12 cellular contexts compared by ENCODE assay signal in the genomic region with DNA sequence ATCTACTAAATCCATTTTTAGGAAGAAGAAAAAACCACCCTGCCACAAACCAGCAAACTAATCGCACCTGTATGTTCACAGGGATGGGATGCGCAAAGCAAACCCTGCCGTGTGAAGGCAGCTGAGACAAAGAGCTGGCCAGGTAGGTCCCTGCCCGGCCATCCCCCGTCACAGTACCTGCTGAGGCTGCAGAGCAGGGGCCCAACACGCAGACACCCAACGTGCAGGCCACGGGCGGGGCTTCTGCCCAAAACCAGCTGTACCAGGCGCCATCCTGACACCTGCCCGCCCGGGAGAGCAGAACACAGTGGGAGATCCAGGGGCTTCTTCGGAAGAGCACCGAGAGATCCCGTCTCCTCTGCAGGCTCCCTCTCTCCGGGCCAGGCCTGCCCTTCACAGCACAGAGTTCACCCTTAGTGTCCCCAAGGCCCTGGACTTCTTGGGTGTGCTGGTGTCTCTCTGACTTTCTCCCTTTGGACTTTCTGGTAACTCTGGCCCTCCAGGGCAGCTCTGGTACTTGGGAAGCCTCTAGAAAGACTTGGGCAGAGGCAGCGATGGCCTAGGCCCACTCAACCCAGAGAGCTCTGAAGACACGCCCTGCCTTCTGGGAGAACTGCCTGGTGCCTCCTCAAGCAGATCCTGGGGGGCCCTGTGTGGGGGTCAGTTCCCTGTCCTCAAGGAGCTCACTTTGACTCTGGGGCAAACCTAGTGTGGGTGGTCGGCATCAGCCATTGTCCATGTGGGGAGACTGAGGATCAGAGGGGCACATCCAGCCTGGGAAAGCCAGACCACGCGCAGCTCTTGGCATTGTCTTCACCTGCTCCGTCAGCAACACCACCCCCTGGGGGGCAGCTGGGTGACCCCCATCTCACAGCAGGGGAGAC. TPM values are rescaled to one million over a fixed set of nuclear protein-coding genes. Genes with fewer than 3 reads are reported as not detected.
DNase-seq lines count a peak whose midpoint lies in the region; ATAC-seq and TF ChIP-seq lines count a peak whose summit lies in the region.
"Had no signal": no experiment of that assay in that cellular context is flagged by ENCODE, and none has a peak within 500 bp of the region (broad histone marks: within the 10 kb centered on the region; RNA-seq: fewer than 3 reads in every experiment).

No MANE protein-coding gene starts in this region.

- DNase-seq in Right ventricle myocardium inferior (ENCODE audit: missing footprints) (peak; percentile 50), Right ventricle myocardium superior (no peak), osteocyte (ENCODE audit: extremely low spot score, unreplicated experiment) (peak; percentile 81), NCI-H2196 treated with DMSO at 0.1 percent for 48 hours (lab: John Stamatoyannopoulos, UW; ENCODE audit: unreplicated experiment) (no peak), T-helper 2 cell (no peak)
- DNase-seq in activated CD4-positive, CD25-positive, alpha-beta regulatory T cell treated with anti-CD3 and anti-CD28 coated beads, Interleukin-2, amount 50 U/mL, for 72 hours, result no peak
- DNase-seq: ACHN; CD4-positive, CD25-positive, alpha-beta regulatory T cell; DMS53 had no signal

- no peak overlapping the region for H3K4me3 Mint-ChIP-seq in osteocyte (ENCODE audit: unreplicated experiment)
- H3K4me3 Mint-ChIP-seq: CD4-positive, CD25-positive, alpha-beta regulatory T cell had no signal

- TF ChIP-seq CTCF in osteocyte (IDR thresholded peaks at IDR 0.05), result no peak

- intact Hi-C loops in Right ventricle myocardium inferior (cut with DNase I), result no loop called here
- intact Hi-C loops in Right ventricle myocardium superior (cut with DNase I), result no loop called here

- H3K36me3 Mint-ChIP-seq in osteocyte (ENCODE audit: unreplicated experiment), result no peaks in the 10 kb centered on the region
- H3K36me3 Mint-ChIP-seq: CD4-positive, CD25-positive, alpha-beta regulatory T cell had no signal

- H3K9me3 Mint-ChIP-seq in osteocyte (ENCODE audit: unreplicated experiment), result no peaks in the 10 kb centered on the region
- H3K9me3 Mint-ChIP-seq: CD4-positive, CD25-positive, alpha-beta regulatory T cell had no signal

- no peaks in the 10 kb centered on the region for H3K4me1 Mint-ChIP-seq in osteocyte (ENCODE audit: unreplicated experiment)
- H3K4me1 Mint-ChIP-seq: CD4-positive, CD25-positive, alpha-beta regulatory T cell had no signal

- no peak overlapping the region for H3K27ac Mint-ChIP-seq in osteocyte (ENCODE audit: unreplicated experiment)
- H3K27ac Mint-ChIP-seq: CD4-positive, CD25-positive, alpha-beta regulatory T cell had no signal

- ATAC-seq in Right ventricle myocardium inferior, result no peak
- ATAC-seq in Right ventricle myocardium superior (ENCODE audit: poor library complexity), result no peak
- peak; percentile 6 for ATAC-seq in esophagus mucosa

- peaks cover 60% of the 10 kb centered on the region for H3K27me3 Mint-ChIP-seq in osteocyte (ENCODE audit: unreplicated experiment)

RNA-seq across cellular contexts. Expression of a gene that starts 28.3 kb away (rescaled TPM):
- total RNA-seq in Right ventricle myocardium inferior, result 1.5 TPM
- total RNA-seq in Right ventricle myocardium superior, result 2.4 TPM
- 7.3 TPM for total RNA-seq in esophagus mucosa
- not detected in 2 replicates for total RNA-seq in osteocyte
- total RNA-seq: A172, HT1080 had no signal

RNA-seq across cellular contexts. Expression of a gene that starts 37.7 kb away (rescaled TPM):
- total RNA-seq in Right ventricle myocardium inferior (not detected), Right ventricle myocardium superior (not detected), esophagus mucosa (not detected), osteocyte (not detected in 2 replicates)
- total RNA-seq: A172; CD4-positive, CD25-positive, alpha-beta regulatory T cell; HT1080 had no signal

Comparison
In these comparisons a context has a peak if more than half of its experiments do, and no peak if none do; other contexts are left out.
1. DNase-seq: peak in Right ventricle myocardium inferior (single experiment) and osteocyte (single experiment); none in Right ventricle myocardium superior (single experiment), NCI-H2196 treated with DMSO at 0.1 percent for 48 hours (single experiment), activated CD4-positive, CD25-positive, alpha-beta regulatory T cell treated with anti-CD3 and anti-CD28 coated beads, Interleukin-2, amount 50 U/mL, for 72 hours (single experiment) and T-helper 2 cell (0 of 5).